Comparison of ENCODE assay signal across 18 cellular contexts in genomic region chr10:17474595-17474994, GRCh38. TPM values are rescaled to one million over a fixed set of nuclear protein-coding genes. Genes with fewer than 3 reads are reported as not detected.
A peak's percentile ranks its signal among the peaks of the same experiment; 100 is the strongest.
DNase-seq lines count a peak whose midpoint lies in the region; ATAC-seq and TF ChIP-seq lines count a peak whose summit lies in the region.
"Had no signal": no experiment of that assay in that cellular context is flagged by ENCODE, and none has a peak within 500 bp of the region (broad histone marks: within the 10 kb centered on the region; RNA-seq: fewer than 3 reads in every experiment).

No MANE protein-coding gene starts in this region.

- H3K4me3 Mint-ChIP-seq in H9: no peak overlapping the region
- H3K4me3 Mint-ChIP-seq in natural killer cell: no peak overlapping the region
- H3K4me3 Mint-ChIP-seq: activated CD4-positive, alpha-beta memory T cell treated with anti-CD3 and anti-CD28 coated beads for 36 hours; CD4-positive, alpha-beta T cell had no signal

- no peak overlapping the region for H4K5ac ChIP-seq in H9 (ENCODE audit: insufficient read length, low read depth, low read length)

- no peak overlapping the region for H3K27ac ChIP-seq in A673 (ENCODE audit: low read depth, low read length, poor library complexity, severe bottlenecking)
- H3K27ac ChIP-seq in H9 (ENCODE audit: insufficient read length, low read depth, low read length): no peak overlapping the region
- no peak overlapping the region for H3K27ac ChIP-seq in RWPE1
- H3K27ac ChIP-seq: transverse colon had no signal

- H3K79me1 ChIP-seq in H9 (ENCODE audit: insufficient read depth, low read depth, low read length, poor library complexity, severe bottlenecking): no peaks in the 10 kb centered on the region

- POLR2A ChIA-PET in A673 (lab: Charles Lee; ENCODE audit: low non-redundant PET): no interaction called here
- POLR2A ChIA-PET in RWPE1 (lab: Yijun Ruan, JAX; ENCODE audit: low non-redundant PET): no interaction called here

- no peak overlapping the region for H2AFZ ChIP-seq in H9 (ENCODE audit: low read length)

- no peak overlapping the region for H2BK15ac ChIP-seq in H9 (ENCODE audit: low read depth, low read length)

- no peak overlapping the region for H2AK5ac ChIP-seq in H9 (ENCODE audit: insufficient read length, low read length)

- H3K9me3 Mint-ChIP-seq in H9 (peaks cover 9 to 10% of the 10 kb centered on the region in 2 experiments), natural killer cell (peaks cover 0 to 2% of the 10 kb centered on the region in 2 donors)
- H3K9me3 Mint-ChIP-seq: activated CD4-positive, alpha-beta memory T cell treated with anti-CD3 and anti-CD28 coated beads for 36 hours had no signal

- no peak overlapping the region for H3K56ac ChIP-seq in H9 (ENCODE audit: insufficient read length, low read depth, low read length)

- H3K36me3 Mint-ChIP-seq in H9 (ENCODE audit: insufficient read depth in 1 of 3, low read depth in 3 of 3) (peaks cover 0 to 6% (median 2%) of the 10 kb centered on the region in 3 experiments; a peak in 4 of 7 replicates), natural killer cell (no peaks in the 10 kb centered on the region)
- H3K36me3 Mint-ChIP-seq: activated CD4-positive, alpha-beta memory T cell treated with anti-CD3 and anti-CD28 coated beads for 36 hours had no signal

- H3K9me3 ChIP-seq in A673 (ENCODE audit: low read depth, low read length, poor library complexity, severe bottlenecking) (no peaks in the 10 kb centered on the region), H9 (ENCODE audit: control insufficient read depth, low read depth, low read length) (no peaks in the 10 kb centered on the region)
- H3K9me3 ChIP-seq: transverse colon had no signal

- ATAC-seq in GM18867 (IDR thresholded peaks at IDR 0.05; ENCODE audit: unreplicated experiment) (no peak), natural killer cell (no peak)
- ATAC-seq: right cardiac atrium had no signal

- DNase-seq in A673 (ENCODE audit: low spot score) (peak; percentile 50), H9 (no peak), RWPE1 (ENCODE audit: low spot score) (peak; percentile 23), fibroblast of peridontal ligament (ENCODE audit: extremely low read depth) (peak; percentile 47), AML-193 (lab: John Stamatoyannopoulos, UW) (no peak), natural killer cell (no peak)
- DNase-seq in activated naive CD4-positive, alpha-beta T cell treated with anti-CD3 and anti-CD28 coated beads, Interleukin-2, amount 50 U/mL, for 16 hours: no peak
- DNase-seq: activated CD4-positive, alpha-beta memory T cell treated with anti-CD3 and anti-CD28 coated beads for 36 hours; activated naive CD4-positive, alpha-beta T cell; CD4-positive, alpha-beta T cell; GOT3; hippocampal formation; Karpas-422; NCI-H774; right cardiac atrium; T-helper 1 cell; transverse colon had no signal

- no peak overlapping the region for H3K4me3 ChIP-seq in A673 (ENCODE audit: low read depth, low read length, poor library complexity, severe bottlenecking)
- H3K4me3 ChIP-seq: transverse colon had no signal

- H3K27ac Mint-ChIP-seq in H9 (peak overlapping the region in 1 of 3 experiments; percentile 74; a peak in 1 of 7 replicates), natural killer cell (no peak overlapping the region)
- H3K27ac Mint-ChIP-seq: activated CD4-positive, alpha-beta memory T cell treated with anti-CD3 and anti-CD28 coated beads for 36 hours; CD4-positive, alpha-beta T cell had no signal

- intact Hi-C loops in A673 (cut with micrococcal nuclease; ENCODE audit: unreplicated experiment) (no loop called here), natural killer cell (cut with micrococcal nuclease) (no loop called here)

- H3K4me1 Mint-ChIP-seq in H9 (peaks cover 8% of the 10 kb centered on the region in 2 experiments), natural killer cell (peaks cover 7 to 9% of the 10 kb centered on the region in 2 donors)

- no peaks in the 10 kb centered on the region for H3K79me2 ChIP-seq in H9 (ENCODE audit: insufficient read depth, low read length)

- no peak overlapping the region for H3K4me2 ChIP-seq in H9 (ENCODE audit: insufficient read depth, insufficient read length, low read length)

- no peak overlapping the region for H2BK5ac ChIP-seq in H9 (ENCODE audit: insufficient read length, low read length)

- CTCF ChIA-PET in A673 (lab: Charles Lee): no interaction called here
- CTCF ChIA-PET in RWPE1 (lab: Yijun Ruan, JAX): interaction anchor here (0.6 to 1.0 kb wide), 3 partner anchors 186 to 564 kb away, joined by 3 to 4 read pairs (median 3); no protein-coding TSS in a partner anchor

- no peak overlapping the region for H3K14ac ChIP-seq in H9 (ENCODE audit: insufficient read depth, low read length)

- H3K36me3 ChIP-seq in A673 (ENCODE audit: insufficient read depth, low read length, poor library complexity, severe bottlenecking): no peaks in the 10 kb centered on the region
- H3K36me3 ChIP-seq: transverse colon had no signal

- peak overlapping the region; percentile 94 for H2BK20ac ChIP-seq in H9 (ENCODE audit: low read depth, low read length, poor library complexity, severe bottlenecking)

- H3K23me2 ChIP-seq in H9 (ENCODE audit: insufficient read length, low read depth, low read length, poor library complexity, severe bottlenecking): no peaks in the 10 kb centered on the region

- H3K4me1 ChIP-seq in A673 (ENCODE audit: insufficient read depth, low read length, poor library complexity, severe bottlenecking) (no peaks in the 10 kb centered on the region), H9 (ENCODE audit: insufficient read depth, low read length) (no peaks in the 10 kb centered on the region)
- H3K4me1 ChIP-seq: transverse colon had no signal

- H3T11ph ChIP-seq in H9 (ENCODE audit: low read length): no peak overlapping the region

- H4K8ac ChIP-seq in H9 (replicated peaks; ENCODE audit: insufficient read length, low read depth, low read length): no peak overlapping the region

- BruUV-seq in A673 (replicated peaks; lab: Mats Ljungman, UMichigan): no TSS peak

- no peak overlapping the region for H2BK12ac ChIP-seq in H9 (ENCODE audit: insufficient read length, low read depth, low read length)

- H3K27me3 ChIP-seq in A673 (replicated peaks; ENCODE audit: insufficient read depth, low read depth, low read length, poor library complexity) (peaks cover 8% of the 10 kb centered on the region), H9 (ENCODE audit: insufficient read depth, low read length) (no peaks in the 10 kb centered on the region)
- H3K27me3 ChIP-seq: transverse colon had no signal

- no peak overlapping the region for H3K18ac ChIP-seq in H9 (ENCODE audit: insufficient read length, low read depth, low read length)

- no peak overlapping the region for H4K91ac ChIP-seq in H9 (ENCODE audit: insufficient read length, low read depth, low read length)

- no peak overlapping the region for H2BK120ac ChIP-seq in H9 (ENCODE audit: low read depth, low read length, poor library complexity, severe bottlenecking)

- no peak overlapping the region for H3K9ac ChIP-seq in H9 (ENCODE audit: extremely low read depth, insufficient read length, low read length)

- H3K27me3 Mint-ChIP-seq in H9 (ENCODE audit: low read depth): no peaks in the 10 kb centered on the region; the same call in 1 of the 2 replicates
- peaks cover 0 to 5% of the 10 kb centered on the region in 2 donors for H3K27me3 Mint-ChIP-seq in natural killer cell (ENCODE audit: low read depth in 2 of 2)

- TF ChIP-seq CTCF in A673 (conservative IDR thresholded peaks at IDR 0.05; ENCODE audit: low read depth, low read length) (peak; percentile 32; the same call in 1 of the 2 replicates), H9 (conservative IDR thresholded peaks at IDR 0.05) (no peak), RWPE1 (conservative IDR thresholded peaks at IDR 0.05; ENCODE audit: low read depth) (no peak), natural killer cell (IDR thresholded peaks at IDR 0.05) (no peak)

- no CpG with 5 or more reads among the region's 4 CpGs for WGBS in H9 (ENCODE audit: extremely low coverage, insufficient read length, low lambda C conversion rate)

- no peak overlapping the region for H3K4ac ChIP-seq in H9 (ENCODE audit: low read depth, low read length)

- H4K20me1 ChIP-seq in H9 (ENCODE audit: control insufficient read depth, insufficient read depth, insufficient read length): no peaks in the 10 kb centered on the region

- H3K23ac ChIP-seq in H9 (ENCODE audit: insufficient read length, low read depth, low read length): peak overlapping the region; percentile 79

RNA-seq across cellular contexts. Expression of gene ST8SIA6, which starts 20.2 kb away (rescaled TPM):
- total RNA-seq in A673 (2021) (not detected in 2 replicates), H9 (2021) (0.33 and 0.37 TPM in 2 replicates), natural killer cell (10 to 100 TPM; 12.2 to 19.7 (median 12.5) TPM)

Comparison
In these comparisons a context has a peak if more than half of its experiments do, and no peak if none do; other contexts are left out.
1. DNase-seq: peak in A673 (single experiment), RWPE1 (single experiment) and fibroblast of peridontal ligament (single experiment); none in H9 (single experiment), AML-193 (0 of 2), activated naive CD4-positive, alpha-beta T cell treated with anti-CD3 and anti-CD28 coated beads, Interleukin-2, amount 50 U/mL, for 16 hours (single experiment) and natural killer cell (single experiment).